ENCODE assay signal across 1 cellular context in the genomic region with DNA sequence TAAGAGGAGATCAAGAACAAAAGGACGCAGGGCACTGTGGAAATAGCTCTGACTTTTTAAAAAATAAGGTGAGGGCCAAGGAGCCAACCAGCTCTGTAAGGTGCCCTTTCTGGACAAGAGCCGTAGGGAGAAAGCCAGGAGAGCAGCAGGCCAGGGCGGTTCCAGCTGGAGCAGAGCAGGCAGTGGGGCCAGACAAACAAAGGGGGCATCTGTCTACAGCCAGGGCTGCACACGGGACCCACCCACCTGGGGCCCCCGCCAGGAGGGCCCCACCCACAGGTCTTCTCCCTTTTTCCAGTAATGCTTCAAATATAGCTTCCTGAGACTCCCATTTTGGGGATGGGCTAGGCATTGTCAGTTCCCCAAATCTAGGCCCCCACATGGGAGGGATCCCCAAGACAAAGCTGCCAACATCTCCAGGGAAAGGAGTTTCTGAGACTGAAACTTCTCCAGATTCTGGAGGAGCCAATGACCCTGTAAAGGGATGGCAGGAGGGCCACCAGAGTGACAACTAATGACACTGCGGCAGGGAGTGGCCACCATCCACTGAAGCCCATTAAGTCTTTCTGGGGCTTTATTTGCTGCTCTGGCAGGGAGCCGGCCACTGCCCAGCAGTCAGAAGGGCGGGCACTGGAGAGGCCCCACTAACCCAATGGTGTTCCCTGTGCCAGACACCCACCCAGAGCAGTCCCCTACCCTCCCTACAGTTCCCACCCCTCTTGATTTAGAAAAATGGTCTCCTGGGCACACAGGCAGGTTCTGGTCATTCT.
TF ChIP-seq lines count a peak whose summit lies in the region.

No MANE protein-coding gene starts in this region.

TF ChIP-seq in K562, 482 proteins besides CTCF, POLR2A, EP300 and RAD21:
- TF ChIP-seq TCF3 (CRISPR knock-in tag; IDR thresholded peaks at IDR 0.05) (no peak), SIN3B (IDR thresholded peaks at IDR 0.05; ENCODE audit: low read depth) (no peak), HDAC1 (IDR thresholded peaks at IDR 0.05) (no peak)
TF ChIP-seq in K562: peak in this region for 0.
